Comparison of ENCODE assay signal across 12 cellular contexts in the genomic region with DNA sequence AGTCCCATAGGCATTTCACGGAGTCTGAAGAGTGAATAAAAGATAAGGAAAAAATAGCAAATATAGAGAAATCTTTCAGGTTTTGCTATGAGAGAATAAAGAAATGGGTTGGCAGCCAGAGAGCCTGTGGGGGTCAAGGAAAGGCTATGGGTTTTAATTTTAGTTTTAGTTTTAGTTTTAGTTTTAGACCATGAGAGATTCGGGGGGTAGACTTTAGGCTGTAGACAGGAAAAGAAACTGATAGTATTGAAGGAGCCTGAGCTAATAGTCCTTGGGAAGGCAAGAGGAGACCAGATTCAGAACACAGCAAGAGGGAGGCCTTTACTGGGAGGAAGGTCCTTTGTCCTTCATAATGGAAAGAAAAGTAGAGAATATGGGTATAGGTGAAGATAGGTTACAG.
DNase-seq lines count a peak whose midpoint lies in the region; ATAC-seq, FAIRE-seq and TF ChIP-seq lines count a peak whose summit lies in the region.
"Had no signal": no experiment of that assay in that cellular context is flagged by ENCODE, and none has a peak within 500 bp of the region (broad histone marks: within the 10 kb centered on the region; RNA-seq: fewer than 3 reads in every experiment).

No MANE protein-coding gene starts in this region.

- ATAC-seq in GM19023 (IDR thresholded peaks at IDR 0.05; ENCODE audit: unreplicated experiment) (peak; percentile 97), HG02642 (IDR thresholded peaks at IDR 0.05; ENCODE audit: poor library complexity, unreplicated experiment) (peak; percentile 99), HG03558 (IDR thresholded peaks at IDR 0.05; ENCODE audit: extremely low read depth, unreplicated experiment) (peak; percentile 99)
- ATAC-seq: left lung had no signal

- CTCF ChIA-PET in GM10248 (lab: Yijun Ruan, JAX), result interaction anchor here (0.8 to 13.1 kb wide), 6 partner anchors 11 to 129 kb away, joined by 3 to 210 read pairs (median 4); a partner anchor contains a TSS

- peak; percentile 63 for DNase-seq in GM10248 (ENCODE audit: extremely low spot score)
- no peak for DNase-seq in NCI-H1048 (lab: John Stamatoyannopoulos, UW)
- DNase-seq in HTR-8/SVneo (ENCODE audit: insufficient read length, low spot score), result no peak
- DNase-seq in NCI-H446 (lab: John Stamatoyannopoulos, UW), result no peak
- no peak for DNase-seq in anterior cingulate cortex (lab: John Stamatoyannopoulos, UW)
- DNase-seq: GM23248, left lung, right cardiac atrium had no signal

- FAIRE-seq in HTR-8/SVneo (lab: Jason Lieb, UNC), result no peak
- FAIRE-seq: endothelial cell of umbilical vein had no signal

- TF ChIP-seq CTCF in GM10248 (IDR thresholded peaks at IDR 0.05; ENCODE audit: control extremely low read depth, extremely low read depth, low read depth, missing control alignments), result no peak

- POLR2A ChIA-PET in GM10248 (lab: Yijun Ruan, JAX), result no interaction called here
